ENCODE assay signal across 1 cellular context in genomic region chr6:3053231-3053508, GRCh38.
TF ChIP-seq lines count a peak whose summit lies in the region.

No MANE protein-coding gene starts in this region.

TF ChIP-seq in HepG2, 621 proteins besides CTCF, POLR2A, EP300 and RAD21 (continued from another document and continues in another):
- TF ChIP-seq ZNF710 (CRISPR knock-in tag; IDR thresholded peaks at IDR 0.05; ENCODE audit: borderline replicate concordance), result no peak
- no peak for TF ChIP-seq SRY (CRISPR knock-in tag; IDR thresholded peaks at IDR 0.05)
- no peak for TF ChIP-seq PCBP2 (optimal IDR thresholded peaks at IDR 0.05; ENCODE audit: low read depth, low read length, poor library complexity, severe bottlenecking)
- no peak; the same call in 1 of the 2 replicates for TF ChIP-seq HMG20B (CRISPR knock-in tag; conservative IDR thresholded peaks at IDR 0.05)
- TF ChIP-seq ZNF773 (CRISPR knock-in tag; IDR thresholded peaks at IDR 0.05; ENCODE audit: borderline replicate concordance), result no peak; the same call in 1 of the 2 replicates
- TF ChIP-seq TGIF2 (CRISPR knock-in tag; IDR thresholded peaks at IDR 0.05), result no peak
- peak; percentile 78 for TF ChIP-seq FOXP4 (CRISPR knock-in tag; IDR thresholded peaks at IDR 0.05)
- TF ChIP-seq ZNF451 (CRISPR knock-in tag; IDR thresholded peaks at IDR 0.05), result no peak
- no peak for TF ChIP-seq ZNF616 (CRISPR knock-in tag; IDR thresholded peaks at IDR 0.05; ENCODE audit: low read depth)
- TF ChIP-seq ZNF34 (CRISPR knock-in tag; IDR thresholded peaks at IDR 0.05; ENCODE audit: borderline replicate concordance), result no peak
- no peak; the same call in 1 of the 2 replicates for TF ChIP-seq POGK (CRISPR knock-in tag; conservative IDR thresholded peaks at IDR 0.05)
- no peak; the same call in 1 of the 2 replicates for TF ChIP-seq ZBTB46 (CRISPR knock-in tag; IDR thresholded peaks at IDR 0.05; ENCODE audit: borderline replicate concordance)
- TF ChIP-seq NR1H2 (CRISPR knock-in tag; IDR thresholded peaks at IDR 0.05; ENCODE audit: borderline replicate concordance, low read depth), result no peak
- no peak for TF ChIP-seq NBN (conservative IDR thresholded peaks at IDR 0.05)
- TF ChIP-seq NCOA2 (CRISPR knock-in tag; IDR thresholded peaks at IDR 0.05), result peak; percentile 61
- TF ChIP-seq ERF (CRISPR knock-in tag; IDR thresholded peaks at IDR 0.05), result no peak
- no peak for TF ChIP-seq ZNF468 (CRISPR knock-in tag; IDR thresholded peaks at IDR 0.05)
- no peak for TF ChIP-seq CCAR2 (optimal IDR thresholded peaks at IDR 0.05; ENCODE audit: low read depth, low read length)
- TF ChIP-seq HNRNPL (IDR thresholded peaks at IDR 0.05; ENCODE audit: low read depth, low read length), result no peak
- TF ChIP-seq ZNF432 (CRISPR knock-in tag; IDR thresholded peaks at IDR 0.05; ENCODE audit: borderline replicate concordance), result no peak
- TF ChIP-seq ZNF564 (CRISPR knock-in tag; IDR thresholded peaks at IDR 0.05), result no peak
- no peak for TF ChIP-seq ZNF512 (CRISPR knock-in tag; IDR thresholded peaks at IDR 0.05)
- peak; percentile 68 for TF ChIP-seq PATZ1 (CRISPR knock-in tag; IDR thresholded peaks at IDR 0.05)
- TF ChIP-seq ZNF883 (CRISPR knock-in tag; IDR thresholded peaks at IDR 0.05; ENCODE audit: not compliant biosample characterization), result no peak
- no peak for TF ChIP-seq ZNF577 (CRISPR knock-in tag; IDR thresholded peaks at IDR 0.05; ENCODE audit: borderline replicate concordance, low read depth)
- 0 out of 2 replicates have a peak, but pooled peaks have one; percentile 58 for TF ChIP-seq ZNF784 (CRISPR knock-in tag; IDR thresholded peaks at IDR 0.05; ENCODE audit: borderline replicate concordance)
- TF ChIP-seq SETDB1 (CRISPR knock-in tag; IDR thresholded peaks at IDR 0.05; ENCODE audit: borderline replicate concordance), result no peak
- no peak for TF ChIP-seq ZSCAN31 (CRISPR knock-in tag; IDR thresholded peaks at IDR 0.05; ENCODE audit: low read depth)
- no peak for TF ChIP-seq ZNF619 (CRISPR knock-in tag; IDR thresholded peaks at IDR 0.05)
- TF ChIP-seq HMGXB4 (CRISPR knock-in tag; IDR thresholded peaks at IDR 0.05; ENCODE audit: borderline replicate concordance in 1 of 2, low read depth in 1 of 2), result no peak; a peak in 1 of 4 replicates
- TF ChIP-seq KLF16 (CRISPR knock-in tag; IDR thresholded peaks at IDR 0.05), result no peak
- TF ChIP-seq ZNF281 (CRISPR knock-in tag; IDR thresholded peaks at IDR 0.05; ENCODE audit: borderline replicate concordance), result no peak
- no peak for TF ChIP-seq KDM1A (CRISPR knock-in tag; IDR thresholded peaks at IDR 0.05)
- TF ChIP-seq FOXO1 (CRISPR knock-in tag; IDR thresholded peaks at IDR 0.05), result no peak
- peak; percentile 84; the same call in 1 of the 2 replicates for TF ChIP-seq ZNF101 (CRISPR knock-in tag; IDR thresholded peaks at IDR 0.05; ENCODE audit: borderline replicate concordance, low read depth)
- no peak for TF ChIP-seq ZNF737 (CRISPR knock-in tag; IDR thresholded peaks at IDR 0.05; ENCODE audit: borderline replicate concordance)
- no peak for TF ChIP-seq ZNF556 (CRISPR knock-in tag; IDR thresholded peaks at IDR 0.05; ENCODE audit: borderline replicate concordance)
- 0 out of 2 replicates have a peak, but pooled peaks have one; percentile 1 for TF ChIP-seq MAZ (IDR thresholded peaks at IDR 0.05; ENCODE audit: borderline replicate concordance, low read depth, low read length)
- no peak for TF ChIP-seq MAZ (CRISPR knock-in tag; IDR thresholded peaks at IDR 0.05; ENCODE audit: low read depth)
